In genomic region chr10:42960491-42961155, GRCh38 we compare ENCODE assay signal across 11 cellular contexts.
DNase-seq lines count a peak whose midpoint lies in the region; ATAC-seq, FAIRE-seq and TF ChIP-seq lines count a peak whose summit lies in the region.
"Had no signal": no experiment of that assay in that cellular context is flagged by ENCODE, and none has a peak within 500 bp of the region (broad histone marks: within the 10 kb centered on the region; RNA-seq: fewer than 3 reads in every experiment).

No MANE protein-coding gene starts in this region.

- no peak overlapping the region for H2AFZ ChIP-seq in K562 (ENCODE audit: low read depth, low read length)

- WGBS in K562 (ENCODE audit: insufficient coverage, low coverage, missing lambda C conversion rate): 1% methylated on average over 8 of the region's 8 CpGs

- H4K20me1 ChIP-seq in K562 (replicated peaks; ENCODE audit: control insufficient read depth, insufficient read depth, low read length): no peaks in the 10 kb centered on the region

- H3K9me3 ChIP-seq in K562 (replicated peaks; ENCODE audit: control insufficient read depth, insufficient read depth, low read depth, low read length): no peaks in the 10 kb centered on the region

- DNase-seq in 8988T: peak; percentile 48
- no peak for DNase-seq in HL-60 (ENCODE audit: low read depth in 1 of 2, low spot score in 1 of 2)
- no peak for DNase-seq in K562 (ENCODE audit: extremely low read depth in 1 of 4, low spot score in 3 of 4)
- DNase-seq in islet precursor cell: peak; percentile 90
- no peak for DNase-seq in NOMO-1 treated with dmso at 0.1 percent for 144 hours (lab: John Stamatoyannopoulos, UW; ENCODE audit: unreplicated experiment)
- no peak for DNase-seq in effector CD4-positive, alpha-beta T cell
- DNase-seq in NCI-H510A (lab: John Stamatoyannopoulos, UW): no peak
- DNase-seq: NCI-H1436 treated with DMSO at 0.1 percent for 48 hours had no signal

- no peaks in the 10 kb centered on the region for H3K79me2 ChIP-seq in K562 (ENCODE audit: control insufficient read depth, insufficient read depth, low read length)

- no peak for TF ChIP-seq RAD21 in K562 (CRISPR knock-in tag; conservative IDR thresholded peaks at IDR 0.05 in 1 of 2, IDR thresholded peaks at IDR 0.05 in 1 of 2)

- H3K27me3 ChIP-seq in HL-60 (ENCODE audit: insufficient read depth, poor library complexity, severe bottlenecking): no peaks in the 10 kb centered on the region
- peaks cover 0 to 4% of the 10 kb centered on the region in 2 experiments; a peak in 2 of 5 replicates for H3K27me3 ChIP-seq in K562 (ENCODE audit: control insufficient read depth in 2 of 2, insufficient read depth in 2 of 2, low read length in 2 of 2)

- POLR2A ChIA-PET in K562 (lab: Yijun Ruan, JAX): no interaction called here

- TF ChIP-seq EP300 in K562 (IDR thresholded peaks at IDR 0.05; ENCODE audit: low read length): no peak

- in situ Hi-C loops in K562 (cut with MboI): no loop called here

- intact Hi-C loops in K562 (cut with micrococcal nuclease): no loop called here

- ATAC-seq in K562 (peak; percentile 54; the same call in 2 of the 3 replicates), GM18498 (IDR thresholded peaks at IDR 0.05; ENCODE audit: unreplicated experiment) (no peak)

- no peak for TF ChIP-seq POLR2A in K562 (conservative IDR thresholded peaks at IDR 0.05)

- no peak overlapping the region for H3K9ac ChIP-seq in K562 (ENCODE audit: insufficient read depth in 1 of 2, low read depth in 2 of 2, low read length in 2 of 2)

- H3K36me3 ChIP-seq in K562 (ENCODE audit: control insufficient read depth, insufficient read depth, low read length): no peaks in the 10 kb centered on the region

- H3K4me1 ChIP-seq in K562 (replicated peaks in 1 of 2; ENCODE audit: control insufficient read depth in 2 of 2, insufficient read depth in 2 of 2, low read length in 2 of 2): peaks cover 0 to 5% of the 10 kb centered on the region in 2 experiments; a peak in 2 of 5 replicates

- peak overlapping the region; percentile 90 for H3K27ac ChIP-seq in HL-60 (replicated peaks)
- no peak overlapping the region for H3K27ac ChIP-seq in K562 (ENCODE audit: extremely low read depth, low read depth, low read length)
- H3K27ac ChIP-seq: C4-2B, VCaP had no signal

- no peak for FAIRE-seq in K562 (lab: Jason Lieb, UNC)

- H3K9me1 ChIP-seq in K562 (ENCODE audit: control insufficient read depth, insufficient read depth, low read length): no peaks in the 10 kb centered on the region

- CTCF ChIA-PET in K562 (lab: Yijun Ruan, JAX; ENCODE audit: low intra/inter-chr PET ratio): no interaction called here

- no peak overlapping the region for H3K4me2 ChIP-seq in K562 (ENCODE audit: insufficient read depth, low read length)

- no peak overlapping the region for H3K4me3 ChIP-seq in HL-60 (replicated peaks; ENCODE audit: insufficient read depth, low read length)
- no peak overlapping the region for H3K4me3 ChIP-seq in K562

- BruUV-seq in K562 (replicated peaks; lab: Mats Ljungman, UMichigan): no TSS peak

- TF ChIP-seq CTCF in HL-60 (IDR thresholded peaks at IDR 0.05; ENCODE audit: insufficient read depth, low read length): no peak
- TF ChIP-seq CTCF in K562 (IDR thresholded peaks at IDR 0.05 in 2 of 3, conservative IDR thresholded peaks at IDR 0.05 in 1 of 3; ENCODE audit: insufficient read depth in 2 of 3, low read depth in 1 of 3, low read length in 3 of 3): no peak

TF ChIP-seq in K562, 482 proteins besides CTCF, POLR2A, EP300 and RAD21:
- no peak for TF ChIP-seq ZNF316 (IDR thresholded peaks at IDR 0.05)
- no peak for TF ChIP-seq HES1 (IDR thresholded peaks at IDR 0.05; ENCODE audit: low read depth)
- no peak for TF ChIP-seq CEBPZ (IDR thresholded peaks at IDR 0.05; ENCODE audit: borderline replicate concordance, low read depth, low read length)
- no peak for TF ChIP-seq TAF15 (IDR thresholded peaks at IDR 0.05; ENCODE audit: low read depth, low read length)

Comparison
In these comparisons a context has a peak if more than half of its experiments do, and no peak if none do; other contexts are left out.
1. DNase-seq: peak in 8988T (single experiment) and islet precursor cell (single experiment); none in HL-60 (0 of 2), K562 (0 of 4), NOMO-1 treated with dmso at 0.1 percent for 144 hours (single experiment), effector CD4-positive, alpha-beta T cell (single experiment) and NCI-H510A (single experiment).